ENCODE assay signal across 31 cellular contexts in genomic region chr1:184764483-184764882, GRCh38.
"Had no signal": no experiment of that assay in that cellular context is flagged by ENCODE, and none has a peak within 500 bp of the region (broad histone marks: within the 10 kb centered on the region; RNA-seq: fewer than 3 reads in every experiment).

No MANE protein-coding gene starts in this region.

- H3K4me1 ChIP-seq: neural progenitor cell, parathyroid adenoma, psoas muscle, spleen, suprapubic skin, testis, tibial artery, upper lobe of right lung, uterus had no signal

- H3K4me3 Mint-ChIP-seq: natural killer cell; nephron; neural progenitor cell; stimulated activated memory B cell treated with anti-CD40 and anti-IgM and Interleukin-4, amounts not matched to agents 10 μg/mL and 1 μg/mL and 100 μg/mL, for 72 hours; stimulated activated naive CD8-positive, alpha-beta T cell treated with anti-CD3 and anti-CD28 coated beads, Interleukin-15, amount 100 ng/mL, for 72 hours; type B pancreatic cell had no signal

- H3K36me3 ChIP-seq: neural progenitor cell, ovary, spleen, suprapubic skin, tibial artery, transverse colon, upper lobe of right lung, uterus had no signal

- H3K27me3 Mint-ChIP-seq: progenitor cell of endocrine pancreas; stimulated activated memory B cell treated with anti-CD40 and anti-IgM and Interleukin-4, amounts not matched to agents 10 μg/mL and 1 μg/mL and 100 μg/mL, for 72 hours had no signal

- H3K9ac ChIP-seq: neural progenitor cell, parathyroid adenoma had no signal

- H3K4me3 ChIP-seq: neural progenitor cell, ovary, psoas muscle, skin epidermis, smooth muscle cell, spleen, suprapubic skin, testis, tibial artery, transverse colon, upper lobe of right lung, uterus had no signal

- H3K36me3 Mint-ChIP-seq: natural killer cell; neural progenitor cell; stimulated activated memory B cell treated with anti-CD40 and anti-IgM and Interleukin-4, amounts not matched to agents 10 μg/mL and 1 μg/mL and 100 μg/mL, for 72 hours; type B pancreatic cell had no signal

- H3K27ac Mint-ChIP-seq: natural killer cell; nephron; neural progenitor cell; progenitor cell of endocrine pancreas; stimulated activated memory B cell treated with anti-CD40 and anti-IgM and Interleukin-4, amounts not matched to agents 10 μg/mL and 1 μg/mL and 100 μg/mL, for 72 hours; stimulated activated naive CD8-positive, alpha-beta T cell treated with anti-CD3 and anti-CD28 coated beads, Interleukin-15, amount 100 ng/mL, for 72 hours; type B pancreatic cell had no signal

- H3K9me3 ChIP-seq: ovary, psoas muscle, spleen, suprapubic skin, testis, tibial artery, transverse colon, upper lobe of right lung, uterus had no signal

- H2AFZ ChIP-seq: neural progenitor cell, parathyroid adenoma had no signal

- H3K4me2 ChIP-seq: neural progenitor cell, smooth muscle cell had no signal

- H3K27ac ChIP-seq: neural progenitor cell, ovary, parathyroid adenoma, psoas muscle, skin epidermis, spleen, suprapubic skin, testis, tibial artery, transverse colon, upper lobe of right lung, uterus had no signal

- H3K9me3 Mint-ChIP-seq: natural killer cell; nephron; neural progenitor cell; stimulated activated memory B cell treated with anti-CD40 and anti-IgM and Interleukin-4, amounts not matched to agents 10 μg/mL and 1 μg/mL and 100 μg/mL, for 72 hours; type B pancreatic cell had no signal

- DNase-seq: natural killer cell; occipital lobe; ovary; posterior cingulate gyrus; psoas muscle; right cardiac atrium; spleen; stimulated activated CD4-positive, alpha-beta T cell treated with anti-CD3 and anti-CD28 coated beads, Interleukin-12 subunit alpha, Interleukin-12 subunit beta, amount 100 ng/mL, for 4 hours; stimulated activated CD4-positive, alpha-beta T cell treated with anti-CD3 and anti-CD28 coated beads, Interleukin-1b, Interleukin-23, amount 100 ng/mL, for 48 hours; stimulated activated CD4-positive, alpha-beta T cell treated with anti-CD3 and anti-CD28 coated beads, Interleukin-4, amount 100 ng/mL, for 1 hour; stimulated activated CD4-positive, alpha-beta T cell treated with anti-CD3 and anti-CD28 coated beads, Interleukin-4, amount 100 ng/mL, for 4 hours; stimulated activated CD8-positive, alpha-beta memory T cell treated with anti-CD3 and anti-CD28 coated beads, Interleukin-4, amount 100 ng/mL, for 48 hours; stimulated activated naive CD4-positive, alpha-beta T cell; stimulated activated naive CD8-positive, alpha-beta T cell treated with anti-CD3 and anti-CD28 coated beads, Interleukin-15, amount 100 ng/mL, for 72 hours; stimulated activated naive CD8-positive, alpha-beta T cell treated with anti-CD3 and anti-CD28 coated beads, Interleukin-15, Interleukin-2, amounts not matched to agents 100 U/mL and 50 U/mL, for 24 hours; substantia nigra; testis; tibial artery; transverse colon; upper lobe of right lung; uterus had no signal

- H3K4me1 Mint-ChIP-seq: natural killer cell; nephron; neural progenitor cell; stimulated activated memory B cell treated with anti-CD40 and anti-IgM and Interleukin-4, amounts not matched to agents 10 μg/mL and 1 μg/mL and 100 μg/mL, for 72 hours; stimulated activated naive CD8-positive, alpha-beta T cell treated with anti-CD3 and anti-CD28 coated beads, Interleukin-15, amount 100 ng/mL, for 72 hours had no signal

- H3K79me2 ChIP-seq: parathyroid adenoma had no signal

- ATAC-seq: natural killer cell; psoas muscle; right cardiac atrium; sciatic nerve; stimulated activated memory B cell treated with anti-CD40 and anti-IgM and Interleukin-4, amounts not matched to agents 10 μg/mL and 1 μg/mL and 100 μg/mL, for 72 hours; stimulated activated naive CD8-positive, alpha-beta T cell treated with anti-CD3 and anti-CD28 coated beads, Interleukin-15, amount 100 ng/mL, for 72 hours; stimulated activated naive CD8-positive, alpha-beta T cell treated with anti-CD3 and anti-CD28 coated beads, Interleukin-15, Interleukin-2, amounts not matched to agents 100 U/mL and 50 U/mL, for 24 hours; upper lobe of right lung had no signal

- H3K27me3 ChIP-seq: neural progenitor cell, ovary, spleen, suprapubic skin, testis, tibial artery, transverse colon, upper lobe of right lung, uterus had no signal
